ENCODE assay signal across 1 cellular context in the genomic region with DNA sequence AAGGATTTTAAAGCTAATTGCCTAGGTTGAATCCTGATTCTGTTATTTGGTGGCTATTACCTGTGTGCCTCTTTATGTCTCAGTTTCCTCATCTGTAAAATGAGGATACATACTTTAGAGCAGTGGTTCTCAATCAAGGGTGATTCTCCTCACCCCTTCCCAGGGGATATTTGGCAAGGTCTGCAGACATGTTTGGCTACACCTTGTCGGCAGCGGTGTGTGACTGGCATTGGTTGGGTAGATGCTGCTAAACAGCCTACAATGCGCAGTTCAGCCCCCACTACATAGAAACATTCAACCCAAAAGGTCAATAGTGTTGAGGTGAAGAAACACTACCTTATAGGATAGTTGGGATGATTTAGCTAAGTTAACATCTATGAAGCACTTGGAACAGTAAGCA.
TF ChIP-seq lines count a peak whose summit lies in the region.

No MANE protein-coding gene starts in this region.

TF ChIP-seq in GM12878, 131 proteins besides CTCF, POLR2A, EP300 and RAD21 (continued from another document):
- TF ChIP-seq ZBTB33 (IDR thresholded peaks at IDR 0.05) (no peak), ZBED1 (IDR thresholded peaks at IDR 0.05; ENCODE audit: borderline replicate concordance) (peak; percentile 18; the same call in 1 of the 2 replicates), KDM1A (IDR thresholded peaks at IDR 0.05; ENCODE audit: borderline replicate concordance) (no peak)
- TF ChIP-seq, protein P1, sequence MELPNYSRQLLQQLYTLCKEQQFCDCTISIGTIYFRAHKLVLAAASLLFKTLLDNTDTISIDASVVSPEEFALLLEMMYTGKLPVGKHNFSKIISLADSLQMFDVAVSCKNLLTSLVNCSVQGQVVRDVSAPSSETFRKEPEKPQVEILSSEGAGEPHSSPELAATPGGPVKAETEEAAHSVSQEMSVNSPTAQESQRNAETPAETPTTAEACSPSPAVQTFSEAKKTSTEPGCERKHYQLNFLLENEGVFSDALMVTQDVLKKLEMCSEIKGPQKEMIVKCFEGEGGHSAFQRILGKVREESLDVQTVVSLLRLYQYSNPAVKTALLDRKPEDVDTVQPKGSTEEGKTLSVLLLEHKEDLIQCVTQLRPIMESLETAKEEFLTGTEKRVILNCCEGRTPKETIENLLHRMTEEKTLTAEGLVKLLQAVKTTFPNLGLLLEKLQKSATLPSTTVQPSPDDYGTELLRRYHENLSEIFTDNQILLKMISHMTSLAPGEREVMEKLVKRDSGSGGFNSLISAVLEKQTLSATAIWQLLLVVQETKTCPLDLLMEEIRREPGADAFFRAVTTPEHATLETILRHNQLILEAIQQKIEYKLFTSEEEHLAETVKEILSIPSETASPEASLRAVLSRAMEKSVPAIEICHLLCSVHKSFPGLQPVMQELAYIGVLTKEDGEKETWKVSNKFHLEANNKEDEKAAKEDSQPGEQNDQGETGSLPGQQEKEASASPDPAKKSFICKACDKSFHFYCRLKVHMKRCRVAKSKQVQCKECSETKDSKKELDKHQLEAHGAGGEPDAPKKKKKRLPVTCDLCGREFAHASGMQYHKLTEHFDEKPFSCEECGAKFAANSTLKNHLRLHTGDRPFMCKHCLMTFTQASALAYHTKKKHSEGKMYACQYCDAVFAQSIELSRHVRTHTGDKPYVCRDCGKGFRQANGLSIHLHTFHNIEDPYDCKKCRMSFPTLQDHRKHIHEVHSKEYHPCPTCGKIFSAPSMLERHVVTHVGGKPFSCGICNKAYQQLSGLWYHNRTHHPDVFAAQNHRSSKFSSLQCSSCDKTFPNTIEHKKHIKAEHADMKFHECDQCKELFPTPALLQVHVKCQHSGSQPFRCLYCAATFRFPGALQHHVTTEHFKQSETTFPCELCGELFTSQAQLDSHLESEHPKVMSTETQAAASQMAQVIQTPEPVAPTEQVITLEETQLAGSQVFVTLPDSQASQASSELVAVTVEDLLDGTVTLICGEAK (IDR thresholded peaks at IDR 0.05; ENCODE audit: borderline replicate concordance), result no peak
